ENCODE assay signal across 8 cellular contexts in genomic region chr2:30448308-30448707, GRCh38. TPM values are rescaled to one million over a fixed set of nuclear protein-coding genes. Genes with fewer than 3 reads are reported as not detected.
A peak's percentile ranks its signal among the peaks of the same experiment; 100 is the strongest.
DNase-seq lines count a peak whose midpoint lies in the region; ATAC-seq and TF ChIP-seq lines count a peak whose summit lies in the region.

No MANE protein-coding gene starts in this region.

- H3K36me3 ChIP-seq in gastroesophageal sphincter (no peaks in the 10 kb centered on the region), testis (ENCODE audit: low read depth, missing control alignments) (no peaks in the 10 kb centered on the region)

- intact Hi-C loops in testis (cut with DNase I; ENCODE audit: low total_unique reads): no loop called here

- CTCF ChIA-PET in activated CD8-positive, alpha-beta memory T cell treated with anti-CD3 and anti-CD28 coated beads, Interleukin-2, amount 10 ng/mL, durations not matched to agents 7 days and 5 days (lab: Charles Lee): interaction anchor here (0.9 to 1.3 kb wide), 3 partner anchors 14 to 283 kb away, joined by 3 to 4 read pairs (median 4); no protein-coding TSS in a partner anchor

- no peaks in the 10 kb centered on the region for H3K27me3 ChIP-seq in gastroesophageal sphincter
- H3K27me3 ChIP-seq in testis: no peaks in the 10 kb centered on the region

- no peaks in the 10 kb centered on the region for H3K27me3 Mint-ChIP-seq in activated CD8-positive, alpha-beta memory T cell treated with anti-CD3 and anti-CD28 coated beads, Interleukin-2, amount 10 ng/mL, durations not matched to agents 7 days and 5 days
- H3K27me3 Mint-ChIP-seq in stimulated activated memory B cell treated with anti-CD40 and anti-IgM and Interleukin-4, amounts not matched to agents 10 μg/mL and 1 μg/mL and 100 μg/mL, for 72 hours: no peaks in the 10 kb centered on the region

- H3K4me1 ChIP-seq in gastroesophageal sphincter (peaks cover 0 to 37% (median 0%) of the 10 kb centered on the region in 3 donors), testis (peaks cover 10% of the 10 kb centered on the region)

- no peak for DNase-seq in activated CD8-positive, alpha-beta memory T cell treated with anti-CD3 and anti-CD28 coated beads, Interleukin-2, amount 10 ng/mL, durations not matched to agents 7 days and 5 days
- DNase-seq in activated CD8-positive, alpha-beta memory T cell treated with anti-CD3 and anti-CD28 coated beads for 24 hours: no peak
- no peak for DNase-seq in testis

- ATAC-seq in activated CD8-positive, alpha-beta memory T cell treated with anti-CD3 and anti-CD28 coated beads, Interleukin-2, amount 10 ng/mL, durations not matched to agents 7 days and 5 days: no peak
- ATAC-seq in gastroesophageal sphincter (no peak), HG03045 (IDR thresholded peaks at IDR 0.05; ENCODE audit: unreplicated experiment) (no peak), HG03280 (IDR thresholded peaks at IDR 0.05; ENCODE audit: unreplicated experiment) (no peak)
- ATAC-seq in stimulated activated memory B cell treated with anti-CD40 and anti-IgM and Interleukin-4, amounts not matched to agents 10 μg/mL and 1 μg/mL and 100 μg/mL, for 72 hours: no peak

- TF ChIP-seq CTCF in WI38 (IDR thresholded peaks at IDR 0.05; ENCODE audit: low read depth, low read length): no peak
- TF ChIP-seq CTCF in gastroesophageal sphincter (IDR thresholded peaks at IDR 0.05): no peak
- no peak for TF ChIP-seq CTCF in testis (IDR thresholded peaks at IDR 0.05)

- H3K36me3 Mint-ChIP-seq in activated CD8-positive, alpha-beta memory T cell treated with anti-CD3 and anti-CD28 coated beads, Interleukin-2, amount 10 ng/mL, durations not matched to agents 7 days and 5 days: peaks cover 3% of the 10 kb centered on the region
- H3K36me3 Mint-ChIP-seq in stimulated activated memory B cell treated with anti-CD40 and anti-IgM and Interleukin-4, amounts not matched to agents 10 μg/mL and 1 μg/mL and 100 μg/mL, for 72 hours: peaks cover 12% of the 10 kb centered on the region

- H3K9me3 ChIP-seq in gastroesophageal sphincter (no peaks in the 10 kb centered on the region), testis (no peaks in the 10 kb centered on the region)

- WGBS in gastroesophageal sphincter (ENCODE audit: low coverage in 1 of 2), 2 donors: 42 to 43% methylated on average over 4 of the region's 4 CpGs
- WGBS in testis, 2 donors: 47 to 58% methylated on average over 4 of the region's 4 CpGs

- H3K27ac ChIP-seq in gastroesophageal sphincter: peak overlapping the region in 3 of 4 donors; percentile 82 to 91 (median 84)
- no peak overlapping the region for H3K27ac ChIP-seq in testis

- H3K9me3 Mint-ChIP-seq in activated CD8-positive, alpha-beta memory T cell treated with anti-CD3 and anti-CD28 coated beads, Interleukin-2, amount 10 ng/mL, durations not matched to agents 7 days and 5 days (ENCODE audit: low read depth): no peaks in the 10 kb centered on the region
- no peaks in the 10 kb centered on the region for H3K9me3 Mint-ChIP-seq in stimulated activated memory B cell treated with anti-CD40 and anti-IgM and Interleukin-4, amounts not matched to agents 10 μg/mL and 1 μg/mL and 100 μg/mL, for 72 hours

- TF ChIP-seq POLR2A in gastroesophageal sphincter (IDR thresholded peaks at IDR 0.05) (no peak), testis (IDR thresholded peaks at IDR 0.05) (no peak)

- peak overlapping the region; percentile 88 for H3K4me3 Mint-ChIP-seq in activated CD8-positive, alpha-beta memory T cell treated with anti-CD3 and anti-CD28 coated beads, Interleukin-2, amount 10 ng/mL, durations not matched to agents 7 days and 5 days
- H3K4me3 Mint-ChIP-seq in stimulated activated memory B cell treated with anti-CD40 and anti-IgM and Interleukin-4, amounts not matched to agents 10 μg/mL and 1 μg/mL and 100 μg/mL, for 72 hours: peak overlapping the region; percentile 96

- H3K4me3 ChIP-seq in WI38 (ENCODE audit: low read depth, low read length) (peak overlapping the region; percentile 92), gastroesophageal sphincter (peak overlapping the region; percentile 85 to 95), testis (peak overlapping the region in 1 of 2 donors; percentile 92)

- TF ChIP-seq EP300 in gastroesophageal sphincter (IDR thresholded peaks at IDR 0.05): no peak

- peaks cover 23% of the 10 kb centered on the region for H3K4me1 Mint-ChIP-seq in activated CD8-positive, alpha-beta memory T cell treated with anti-CD3 and anti-CD28 coated beads, Interleukin-2, amount 10 ng/mL, durations not matched to agents 7 days and 5 days
- H3K4me1 Mint-ChIP-seq in stimulated activated memory B cell treated with anti-CD40 and anti-IgM and Interleukin-4, amounts not matched to agents 10 μg/mL and 1 μg/mL and 100 μg/mL, for 72 hours: peaks cover 54% of the 10 kb centered on the region

- H3K27ac Mint-ChIP-seq in activated CD8-positive, alpha-beta memory T cell treated with anti-CD3 and anti-CD28 coated beads, Interleukin-2, amount 10 ng/mL, durations not matched to agents 7 days and 5 days: peak overlapping the region; percentile 92
- peak overlapping the region; percentile 98 for H3K27ac Mint-ChIP-seq in stimulated activated memory B cell treated with anti-CD40 and anti-IgM and Interleukin-4, amounts not matched to agents 10 μg/mL and 1 μg/mL and 100 μg/mL, for 72 hours

RNA-seq across cellular contexts. Expression of gene LCLAT1, which starts 1.3 kb away (rescaled TPM):
- 10 to 100 TPM; 18.6 to 22.8 TPM for total RNA-seq in activated CD8-positive, alpha-beta memory T cell treated with anti-CD3 and anti-CD28 coated beads, Interleukin-2, amount 10 ng/mL, durations not matched to agents 7 days and 5 days
- total RNA-seq in gastroesophageal sphincter (10 to 100 TPM; 25.3 to 55.4 (median 43.1) TPM), testis (10 to 100 TPM; 34.9 to 39.4 TPM)
- 11.1 TPM for polyA plus RNA-seq in testis (ENCODE audit: insufficient read depth, low read depth, low replicate concordance)

Comparison
In these comparisons a context has a peak if more than half of its experiments do, and no peak if none do; other contexts are left out.
1. H3K27ac ChIP-seq: peak in gastroesophageal sphincter (3 of 4); none in testis (0 of 2).